8 cellular contexts compared by ENCODE assay signal in genomic region chr6:46626228-46626909, GRCh38. TPM values are rescaled to one million over a fixed set of nuclear protein-coding genes. Genes with fewer than 3 reads are reported as not detected.
A peak's percentile ranks its signal among the peaks of the same experiment; 100 is the strongest.
DNase-seq lines count a peak whose midpoint lies in the region; ATAC-seq and TF ChIP-seq lines count a peak whose summit lies in the region.

No MANE protein-coding gene starts in this region.

- no peak for DNase-seq in activated CD4-positive, CD25-positive, alpha-beta regulatory T cell (lab: John Stamatoyannopoulos, UW)
- peak; percentile 33 for DNase-seq in NCI-H748 treated with DMSO at 0.1 percent for 48 hours (lab: John Stamatoyannopoulos, UW)
- no peak for DNase-seq in colonic mucosa
- DNase-seq in mesothelial cell of epicardium (ENCODE audit: low spot score in 2 of 2, unreplicated experiment in 2 of 2): no peak
- no peak for DNase-seq in mesenteric fat pad (ENCODE audit: low spot score)

- peak; percentile 52 for TF ChIP-seq CTCF in colonic mucosa (IDR thresholded peaks at IDR 0.05)
- TF ChIP-seq CTCF in mesothelial cell of epicardium (IDR thresholded peaks at IDR 0.05; ENCODE audit: unreplicated experiment): peak; percentile 64

- no peak overlapping the region for H3K27ac Mint-ChIP-seq in mesothelial cell of epicardium

- H3K36me3 ChIP-seq in colonic mucosa: no peaks in the 10 kb centered on the region

- no peaks in the 10 kb centered on the region for H3K27me3 ChIP-seq in colonic mucosa

- ATAC-seq in activated CD4-positive, CD25-positive, alpha-beta regulatory T cell treated with anti-CD3 and anti-CD28 coated beads, Interleukin-2, amount 50 U/mL, for 24 hours: peak; percentile 46 to 67
- ATAC-seq in HG02759 (IDR thresholded peaks at IDR 0.05; ENCODE audit: unreplicated experiment): peak; percentile 78
- no peak for ATAC-seq in GM21515 (IDR thresholded peaks at IDR 0.05; ENCODE audit: unreplicated experiment)

- H3K4me3 ChIP-seq in colonic mucosa: no peak overlapping the region

- no peak overlapping the region for H3K9ac ChIP-seq in colonic mucosa (ENCODE audit: low read depth in 2 of 2, low read length in 2 of 2)

- H3K27me3 Mint-ChIP-seq in mesothelial cell of epicardium (ENCODE audit: low read depth): no peaks in the 10 kb centered on the region

- no peak overlapping the region for H3K27ac ChIP-seq in colonic mucosa

- no peak overlapping the region for H3K4me3 Mint-ChIP-seq in mesothelial cell of epicardium

- H3K4me1 Mint-ChIP-seq in mesothelial cell of epicardium: peaks cover 8% of the 10 kb centered on the region

- no peaks in the 10 kb centered on the region for H3K4me1 ChIP-seq in colonic mucosa

- no peaks in the 10 kb centered on the region for H3K9me3 ChIP-seq in colonic mucosa

- peaks cover 24% of the 10 kb centered on the region for H3K36me3 Mint-ChIP-seq in mesothelial cell of epicardium

- H3K9me3 Mint-ChIP-seq in mesothelial cell of epicardium: peaks cover 15% of the 10 kb centered on the region

- intact Hi-C loops in colonic mucosa (cut with DNase I): loop anchor here (10.0 kb wide), 1 partner anchor 402 kb away; no protein-coding TSS in a partner anchor

RNA-seq across cellular contexts. Expression of gene CYP39A1, which starts 26.2 kb away (rescaled TPM):
- total RNA-seq in colonic mucosa (1 to 10 TPM; 4.3 to 4.4 TPM), mesothelial cell of epicardium (6.1 to 6.9 TPM (median 6.3 TPM) in 3 replicates), mesenteric fat pad (1.1 TPM)

RNA-seq across cellular contexts. Expression of gene SLC25A27, which starts 26.4 kb away (rescaled TPM):
- 1 to 10 TPM; 7.1 to 7.6 TPM for total RNA-seq in colonic mucosa
- 33.8 to 40.5 TPM (median 34.6 TPM) in 3 replicates for total RNA-seq in mesothelial cell of epicardium
- total RNA-seq in mesenteric fat pad: 12.9 TPM
